In genomic region chr3:190339130-190339529, GRCh38 we compare ENCODE assay signal across 9 cellular contexts. TPM values are rescaled to one million over a fixed set of nuclear protein-coding genes. Genes with fewer than 3 reads are reported as not detected.
DNase-seq lines count a peak whose midpoint lies in the region; ATAC-seq and TF ChIP-seq lines count a peak whose summit lies in the region.
"Had no signal": no experiment of that assay in that cellular context is flagged by ENCODE, and none has a peak within 500 bp of the region (broad histone marks: within the 10 kb centered on the region; RNA-seq: fewer than 3 reads in every experiment).

No MANE protein-coding gene starts in this region.

- CTCF ChIA-PET in activated CD4-positive, alpha-beta memory T cell treated with anti-CD3 and anti-CD28 coated beads, Interleukin-2, amount 10 ng/mL, durations not matched to agents 7 days and 5 days (lab: Charles Lee) = interaction anchor here (2.2 kb wide), 1 partner anchor 17 kb away, joined by 8 read pairs; the partner anchor contains the start of gene CLDN1

- intact Hi-C loops in lower leg skin (cut with DNase I; ENCODE audit: low total_unique reads) = no loop called here

- H3K4me3 ChIP-seq in foreskin fibroblast (ENCODE audit: low read depth in 1 of 2, low read length in 2 of 2) (no peak overlapping the region), lower leg skin (ENCODE audit: low read depth, poor library complexity, severe bottlenecking) (no peak overlapping the region)

- POLR2A ChIA-PET in activated CD4-positive, alpha-beta memory T cell treated with anti-CD3 and anti-CD28 coated beads, Interleukin-2, amount 10 ng/mL, durations not matched to agents 7 days and 5 days (lab: Charles Lee) = no interaction called here

- TF ChIP-seq POLR2A in lower leg skin (IDR thresholded peaks at IDR 0.05) = no peak

- no peaks in the 10 kb centered on the region for H3K36me3 Mint-ChIP-seq in activated CD4-positive, alpha-beta memory T cell treated with anti-CD3 and anti-CD28 coated beads, Interleukin-2, amount 10 ng/mL, durations not matched to agents 7 days and 5 days (ENCODE audit: low read depth)
- no peaks in the 10 kb centered on the region for H3K36me3 Mint-ChIP-seq in endothelial cell (ENCODE audit: low read depth, unreplicated experiment)

- H3K27me3 Mint-ChIP-seq in activated CD4-positive, alpha-beta memory T cell treated with anti-CD3 and anti-CD28 coated beads, Interleukin-2, amount 10 ng/mL, durations not matched to agents 7 days and 5 days = peaks cover 4% of the 10 kb centered on the region
- H3K27me3 Mint-ChIP-seq in endothelial cell (ENCODE audit: unreplicated experiment) = no peaks in the 10 kb centered on the region

- H3K4me1 Mint-ChIP-seq in activated CD4-positive, alpha-beta memory T cell treated with anti-CD3 and anti-CD28 coated beads, Interleukin-2, amount 10 ng/mL, durations not matched to agents 7 days and 5 days = peaks cover 2% of the 10 kb centered on the region
- H3K4me1 Mint-ChIP-seq in endothelial cell (ENCODE audit: unreplicated experiment) = peaks cover 9% of the 10 kb centered on the region

- ATAC-seq in GM21447 (IDR thresholded peaks at IDR 0.05; ENCODE audit: unreplicated experiment) = peak; percentile 57

- TF ChIP-seq CTCF in foreskin fibroblast (IDR thresholded peaks at IDR 0.05; ENCODE audit: low read depth, low read length) = peak; percentile 11
- TF ChIP-seq CTCF in endothelial cell (IDR thresholded peaks at IDR 0.05; ENCODE audit: unreplicated experiment) = no peak
- no peak for TF ChIP-seq CTCF in lower leg skin (IDR thresholded peaks at IDR 0.05)

- peak; percentile 28 for DNase-seq in Daoy (ENCODE audit: low read depth)
- peak; percentile 41 for DNase-seq in NAMALWA (ENCODE audit: low spot score)
- DNase-seq in foreskin fibroblast = peak; percentile 65 to 72
- no peak for DNase-seq in activated CD4-positive, alpha-beta memory T cell treated with anti-CD3 and anti-CD28 coated beads, Interleukin-2, amount 10 ng/mL, durations not matched to agents 7 days and 5 days
- DNase-seq in GOT3 (lab: John Stamatoyannopoulos, UW) = no peak
- DNase-seq in endothelial cell (ENCODE audit: low spot score) = no peak
- no peak for DNase-seq in lower leg skin (ENCODE audit: low spot score in 2 of 2)
- DNase-seq: NCI-H446 had no signal

- H3K27ac Mint-ChIP-seq in activated CD4-positive, alpha-beta memory T cell treated with anti-CD3 and anti-CD28 coated beads, Interleukin-2, amount 10 ng/mL, durations not matched to agents 7 days and 5 days = no peak overlapping the region
- H3K27ac Mint-ChIP-seq in endothelial cell (ENCODE audit: unreplicated experiment) = no peak overlapping the region

- H3K4me3 Mint-ChIP-seq in activated CD4-positive, alpha-beta memory T cell treated with anti-CD3 and anti-CD28 coated beads, Interleukin-2, amount 10 ng/mL, durations not matched to agents 7 days and 5 days = no peak overlapping the region
- H3K4me3 Mint-ChIP-seq in endothelial cell (ENCODE audit: unreplicated experiment) = no peak overlapping the region

- no peaks in the 10 kb centered on the region for H3K9me3 Mint-ChIP-seq in activated CD4-positive, alpha-beta memory T cell treated with anti-CD3 and anti-CD28 coated beads, Interleukin-2, amount 10 ng/mL, durations not matched to agents 7 days and 5 days
- no peaks in the 10 kb centered on the region for H3K9me3 Mint-ChIP-seq in endothelial cell (ENCODE audit: unreplicated experiment)

RNA-seq across cellular contexts. Expression of gene CLDN1, which starts 16.9 kb away (rescaled TPM):
- total RNA-seq in Daoy (2014; rRNA removed; shearing (Covaris generic)) = 5.3 and 7.3 TPM in 2 replicates
- not detected for total RNA-seq in activated CD4-positive, alpha-beta memory T cell treated with anti-CD3 and anti-CD28 coated beads, Interleukin-2, amount 10 ng/mL, durations not matched to agents 7 days and 5 days
- total RNA-seq in endothelial cell (ENCODE audit: unreplicated experiment) = 0.13 TPM
- total RNA-seq in lower leg skin = 1,000 to 10,000 TPM in 1 of 4 donors, 100 to 1,000 TPM in 3; 452 to 1,148 (median 544) TPM

RNA-seq across cellular contexts. Expression of gene CLDN16, which starts 48.8 kb away (rescaled TPM):
- total RNA-seq in Daoy (2014; rRNA removed; shearing (Covaris generic)) = 0.21 and 0.74 TPM in 2 replicates
- total RNA-seq in activated CD4-positive, alpha-beta memory T cell treated with anti-CD3 and anti-CD28 coated beads, Interleukin-2, amount 10 ng/mL, durations not matched to agents 7 days and 5 days = not detected
- total RNA-seq in endothelial cell (ENCODE audit: unreplicated experiment) = not detected
- total RNA-seq in lower leg skin = 1 to 10 TPM; 1.1 to 5.1 (median 2.2) TPM

Comparison
In these comparisons a context has a peak if more than half of its experiments do, and no peak if none do; other contexts are left out.
1. DNase-seq: peak in Daoy (single experiment), NAMALWA (single experiment) and foreskin fibroblast (2 of 2); none in activated CD4-positive, alpha-beta memory T cell treated with anti-CD3 and anti-CD28 coated beads, Interleukin-2, amount 10 ng/mL, durations not matched to agents 7 days and 5 days (single experiment), GOT3 (single experiment), endothelial cell (single experiment) and lower leg skin (0 of 2).
2. RNA of gene CLDN1, which starts 16.9 kb away (total RNA-seq): 452 to 1,148 TPM in lower leg skin; 5.3 to 7.3 TPM in Daoy, 0.13 TPM in endothelial cell (single experiment) and not detected in activated CD4-positive, alpha-beta memory T cell treated with anti-CD3 and anti-CD28 coated beads, Interleukin-2, amount 10 ng/mL, durations not matched to agents 7 days and 5 days; every median in the first group is over 10 times any median in the second.